Comparison of ENCODE assay signal across 20 cellular contexts in genomic region chr11:99241059-99241458, GRCh38.
DNase-seq lines count a peak whose midpoint lies in the region; ATAC-seq, FAIRE-seq and TF ChIP-seq lines count a peak whose summit lies in the region.
"Had no signal": no experiment of that assay in that cellular context is flagged by ENCODE, and none has a peak within 500 bp of the region (broad histone marks: within the 10 kb centered on the region; RNA-seq: fewer than 3 reads in every experiment).

No MANE protein-coding gene starts in this region.

- TF ChIP-seq EP300 in A549 (IDR thresholded peaks at IDR 0.05), result no peak

- FAIRE-seq in A549 (lab: Jason Lieb, UNC) (no peak), pancreas (lab: Jason Lieb, UNC) (no peak)
- FAIRE-seq: G401.6, GM12891, GM19239, K562 had no signal

- H3K4me1 ChIP-seq in A549 (0 out of 3 replicates have a peak, but pooled peaks cover 6% of the 10 kb centered on the region), right lobe of liver (peaks cover 0 to 4% (median under 1%) of the 10 kb centered on the region in 4 donors), pancreas (no peaks in the 10 kb centered on the region)

- H3K27me3 ChIP-seq in right lobe of liver (no peaks in the 10 kb centered on the region), pancreas (no peaks in the 10 kb centered on the region)

- peak overlapping the region; percentile 60 for H3K4me2 ChIP-seq in A549

- H3K9me3 ChIP-seq in A549 (no peaks in the 10 kb centered on the region), right lobe of liver (peaks cover 0 to 5% (median 0%) of the 10 kb centered on the region in 4 donors), pancreas (no peaks in the 10 kb centered on the region)

- no peak for TF ChIP-seq RAD21 in A549 (conservative IDR thresholded peaks at IDR 0.05 in 1 of 2, IDR thresholded peaks at IDR 0.05 in 1 of 2)

- WGBS in A549 (ENCODE audit: missing lambda C conversion rate), result 7% methylated on average over 2 of the region's 2 CpGs
- 25% methylated on average over 2 of the region's 2 CpGs for WGBS in right lobe of liver (ENCODE audit: insufficient coverage, low coverage, low lambda C conversion rate, missing lambda C conversion rate)
- WGBS in pancreas, 2 donors, result 42 to 54% methylated on average over 2 of the region's 2 CpGs

- H3K36me3 ChIP-seq in right lobe of liver, result no peaks in the 10 kb centered on the region
- no peaks in the 10 kb centered on the region for H3K36me3 ChIP-seq in pancreas

- H3K27ac ChIP-seq in A549 (0 out of 6 replicates have a peak overlapping the region, but pooled peaks of 1 of the 2 experiments have one; percentile 35), right lobe of liver (peak overlapping the region in 2 of 3 donors; percentile 39 to 80), pancreas (no peak overlapping the region)
- H3K27ac ChIP-seq: C4-2B, HL-60 had no signal

- DNase-seq in A549 (ENCODE audit: low read depth in 1 of 2, low spot score in 1 of 2) (peak in 1 of 2 experiments; percentile 29), LHCN-M2 (ENCODE audit: low read depth) (peak; percentile 1), choroid plexus epithelial cell (ENCODE audit: low read depth) (peak; percentile 2), right lobe of liver (no peak), COLO668 (lab: John Stamatoyannopoulos, UW; ENCODE audit: unreplicated experiment) (no peak), pancreas (no peak)
- DNase-seq: AML-193; Calu3; CD4-positive, alpha-beta T cell; GOT3; H7; HFFc6; IMR-90 had no signal

- intact Hi-C loops in right lobe of liver (cut with DNase I), result no loop called here
- intact Hi-C loops in pancreas (cut with DNase I), result no loop called here

- H3K4me3 ChIP-seq in A549 (no peak overlapping the region), choroid plexus epithelial cell (ENCODE audit: low read depth, low read length) (no peak overlapping the region), right lobe of liver (peak overlapping the region in 1 of 3 donors; percentile 0), pancreas (no peak overlapping the region)
- H3K4me3 ChIP-seq: K562 had no signal

- POLR2A ChIA-PET in A549 (lab: Yijun Ruan, JAX), result no interaction called here

- TF ChIP-seq POLR2A in A549 (IDR thresholded peaks at IDR 0.05; ENCODE audit: low read length), result no peak
- no peak for TF ChIP-seq POLR2A in right lobe of liver (IDR thresholded peaks at IDR 0.05)

- ATAC-seq in A549 (peak in 1 of 2 experiments; percentile 62; a peak in 3 of 6 replicates), right lobe of liver (peak; percentile 41 to 75 (median 62)), pancreas (no peak)
- ATAC-seq: HCT116, K562 had no signal

- no peak for TF ChIP-seq CTCF in A549 (IDR thresholded peaks at IDR 0.05)
- TF ChIP-seq CTCF in choroid plexus epithelial cell (conservative IDR thresholded peaks at IDR 0.05; ENCODE audit: low read depth, low read length), result no peak
- no peak for TF ChIP-seq CTCF in right lobe of liver (IDR thresholded peaks at IDR 0.05)
- TF ChIP-seq CTCF in pancreas (IDR thresholded peaks at IDR 0.05), result no peak

- CTCF ChIA-PET in A549 (lab: Yijun Ruan, JAX), result no interaction called here

TF ChIP-seq in A549, 52 proteins besides CTCF, POLR2A, EP300 and RAD21:
- no peak for TF ChIP-seq TFCP2L1 (CRISPR knock-in tag; IDR thresholded peaks at IDR 0.05)
- TF ChIP-seq MAFK (IDR thresholded peaks at IDR 0.05; ENCODE audit: partially characterized antibody), result peak; percentile 76
- TF ChIP-seq CHD4 (IDR thresholded peaks at IDR 0.05; ENCODE audit: borderline replicate concordance), result no peak
- TF ChIP-seq ZSCAN20 (CRISPR knock-in tag; IDR thresholded peaks at IDR 0.05), result no peak
- peak; percentile 48 for TF ChIP-seq NFE2L2 (conservative IDR thresholded peaks at IDR 0.05; ENCODE audit: low read length)
- no peak for TF ChIP-seq CHD2 (IDR thresholded peaks at IDR 0.05; ENCODE audit: low read length, partially characterized antibody)
- no peak for TF ChIP-seq SMC3 (IDR thresholded peaks at IDR 0.05)
- TF ChIP-seq HEYL (CRISPR knock-in tag; IDR thresholded peaks at IDR 0.05), result no peak
- no peak for TF ChIP-seq PBX3 (IDR thresholded peaks at IDR 0.05)

Comparison
In these comparisons a context has a peak if more than half of its experiments do, and no peak if none do; other contexts are left out.
1. ATAC-seq: peak in right lobe of liver (4 of 4); none in pancreas (0 of 4).
2. DNase-seq: peak in LHCN-M2 (single experiment) and choroid plexus epithelial cell (single experiment); none in right lobe of liver (0 of 3), COLO668 (single experiment) and pancreas (0 of 6).
3. H3K27ac ChIP-seq: peak in right lobe of liver (2 of 3); none in pancreas (0 of 4).